ENCODE assay signal across 11 cellular contexts in the genomic region with DNA sequence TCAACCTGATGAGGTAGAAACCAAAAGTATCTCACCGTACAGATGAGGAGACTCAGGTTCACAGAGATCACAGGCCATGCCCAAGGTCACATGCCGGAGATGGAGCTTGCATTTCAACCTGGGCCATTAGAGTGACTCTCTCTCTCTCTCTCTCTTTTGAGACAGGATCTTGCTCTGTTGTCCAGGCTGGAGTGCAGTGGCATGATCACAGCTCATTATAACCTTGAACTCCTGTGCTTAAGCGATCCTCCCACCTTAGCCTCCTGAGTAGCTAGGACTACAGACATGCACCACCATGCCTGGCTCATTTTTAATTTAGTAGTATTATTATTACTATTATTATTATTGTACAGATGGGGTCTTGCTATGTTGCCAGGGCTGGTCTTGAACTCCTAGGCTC.
"Had no signal": no experiment of that assay in that cellular context is flagged by ENCODE, and none has a peak within 500 bp of the region (broad histone marks: within the 10 kb centered on the region; RNA-seq: fewer than 3 reads in every experiment).

No MANE protein-coding gene starts in this region.

- H3K4me3 ChIP-seq: GM23248, GM23338, HAP-1 had no signal

- H3K27ac ChIP-seq: GM23248 had no signal

- H2AFZ ChIP-seq: GM23248, GM23338 had no signal

- FAIRE-seq: H1, H54 had no signal

- H3K4me2 ChIP-seq: GM23338 had no signal

- ATAC-seq: GM23338, HCT116 had no signal

- DNase-seq: GM23248, GOT3, H7, H9, HCEC 1CT, HFFc6 had no signal

- H3K9ac ChIP-seq: GM23248 had no signal
